8 cellular contexts compared by ENCODE assay signal in the genomic region with DNA sequence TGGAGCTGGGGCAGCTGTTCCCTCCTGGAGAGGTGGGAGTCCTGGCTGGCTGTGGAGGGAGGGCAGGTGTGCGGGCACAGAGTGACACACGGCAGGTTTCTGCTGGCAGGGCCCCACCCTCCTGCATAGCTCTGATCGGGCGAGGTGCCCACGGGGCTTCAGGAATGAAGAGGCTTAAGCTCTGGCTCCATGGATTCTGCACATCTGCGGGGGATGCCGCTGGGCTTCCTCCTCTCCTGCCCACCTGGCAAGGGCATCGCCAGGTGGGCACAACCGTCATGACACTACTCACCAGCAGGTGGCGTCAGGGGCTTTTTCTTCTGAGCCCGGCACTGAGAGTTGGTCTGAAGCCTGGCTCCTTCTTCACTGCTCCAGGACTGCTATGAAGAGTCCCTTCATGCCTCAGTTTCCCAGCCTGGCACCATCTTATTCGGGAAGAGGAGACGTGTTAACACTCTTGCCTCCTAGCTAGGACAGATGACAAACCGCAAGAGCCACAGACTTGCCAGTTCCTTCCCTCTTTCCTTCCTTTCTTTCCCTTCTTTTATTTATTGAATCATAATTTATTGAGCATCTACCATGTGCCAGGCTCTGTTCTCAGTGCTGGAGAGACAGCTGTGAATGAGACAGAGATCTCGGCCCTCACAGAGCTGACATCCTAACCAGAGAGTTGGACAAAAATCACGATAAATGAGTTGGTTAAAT.
DNase-seq lines count a peak whose midpoint lies in the region; ATAC-seq and TF ChIP-seq lines count a peak whose summit lies in the region.

No MANE protein-coding gene starts in this region.

- no peaks in the 10 kb centered on the region for H3K27me3 ChIP-seq in NT2/D1 (ENCODE audit: insufficient read depth, insufficient read length)

- H3K9ac ChIP-seq in NT2/D1 (ENCODE audit: insufficient read length, low read depth): no peak overlapping the region

- peak overlapping the region; percentile 63 for H3K27ac ChIP-seq in substantia nigra (ENCODE audit: low read depth, low read length, poor library complexity, severe bottlenecking)

- no peaks in the 10 kb centered on the region for H3K36me3 Mint-ChIP-seq in nephron progenitor cell (ENCODE audit: low read depth)

- H3K4me1 ChIP-seq in NT2/D1 (ENCODE audit: insufficient read depth, insufficient read length): no peaks in the 10 kb centered on the region

- H3K27ac Mint-ChIP-seq in nephron progenitor cell: no peak overlapping the region

- ATAC-seq in GM18873 (IDR thresholded peaks at IDR 0.05; ENCODE audit: low FRiP score, unreplicated experiment): no peak

- peak; percentile 75 for TF ChIP-seq CTCF in GM20000 (IDR thresholded peaks at IDR 0.05; ENCODE audit: extremely low read depth, missing control alignments)
- peak; percentile 82 for TF ChIP-seq CTCF in nephron progenitor cell (IDR thresholded peaks at IDR 0.05)

- no peak overlapping the region for H3K4me3 Mint-ChIP-seq in nephron progenitor cell

- H3K36me3 ChIP-seq in NT2/D1 (ENCODE audit: insufficient read depth, insufficient read length, low read length): no peaks in the 10 kb centered on the region

- no peaks in the 10 kb centered on the region for H3K9me3 Mint-ChIP-seq in nephron progenitor cell

- DNase-seq in AG08395 (ENCODE audit: low spot score) (peak; percentile 69), GM20000 (ENCODE audit: low spot score) (peak; percentile 83), NT2/D1 (ENCODE audit: low read depth, low spot score) (peak; percentile 28), epidermal melanocyte (ENCODE audit: insufficient read length, low spot score) (peak; percentile 59), nephron progenitor cell (peak; percentile 67), substantia nigra (lab: John Stamatoyannopoulos, UW) (peak in 33 of 49 donors; percentile 11 to 86 (median 32))
- peak; percentile 33 for DNase-seq in activated CD8-positive, alpha-beta memory T cell treated with anti-CD3 and anti-CD28 coated beads, Interleukin-2, amount 50 U/mL, for 24 hours (ENCODE audit: extremely low read depth)

- peaks cover 34% of the 10 kb centered on the region for H3K27me3 Mint-ChIP-seq in nephron progenitor cell (ENCODE audit: low read depth, poor library complexity)

- H3K4me3 ChIP-seq in NT2/D1 (ENCODE audit: insufficient read length, low read depth): no peak overlapping the region

- no peaks in the 10 kb centered on the region for H3K9me3 ChIP-seq in NT2/D1 (ENCODE audit: insufficient read depth, low read length)

- H3K4me1 Mint-ChIP-seq in nephron progenitor cell: peaks cover 7% of the 10 kb centered on the region

Comparison
In these comparisons a context has a peak if more than half of its experiments do, and no peak if none do; other contexts are left out.
1. DNase-seq: peak in every context shown above with its lines; median percentile 83 in GM20000; 69 in AG08395; 67 in nephron progenitor cell; 59 in epidermal melanocyte; 33 in activated CD8-positive, alpha-beta memory T cell treated with anti-CD3 and anti-CD28 coated beads, Interleukin-2, amount 50 U/mL, for 24 hours; 32 in substantia nigra; 28 in NT2/D1.